ENCODE assay signal across 1 cellular context in genomic region chr1:168708698-168709406, GRCh38.
TF ChIP-seq lines count a peak whose summit lies in the region.

No MANE protein-coding gene starts in this region.

TF ChIP-seq in SK-N-SH, 30 proteins besides CTCF, POLR2A, EP300 and RAD21 (continued from another document):
- TF ChIP-seq USF2 (IDR thresholded peaks at IDR 0.05; ENCODE audit: borderline replicate concordance, low read depth, low read length) (no peak), JUND (IDR thresholded peaks at IDR 0.05) (peak; percentile 70), MEF2A (IDR thresholded peaks at IDR 0.05; ENCODE audit: borderline replicate concordance, low read depth) (no peak; the same call in 1 of the 2 replicates), POLR2AphosphoS5 (IDR thresholded peaks at IDR 0.05; ENCODE audit: low read depth, low read length) (peak; percentile 65), YY1 (IDR thresholded peaks at IDR 0.05; ENCODE audit: low read depth) (no peak), NFIC (IDR thresholded peaks at IDR 0.05; ENCODE audit: borderline replicate concordance) (peak; percentile 85), TCF12 (IDR thresholded peaks at IDR 0.05) (peak; percentile 94), RCOR1 (IDR thresholded peaks at IDR 0.05; ENCODE audit: low read length) (0 out of 2 replicates have a peak, but pooled peaks have one; percentile 8), TAF1 (IDR thresholded peaks at IDR 0.05; ENCODE audit: borderline replicate concordance, low read depth, low read length) (no peak; the same call in 1 of the 2 replicates), PBX3 (IDR thresholded peaks at IDR 0.05) (peak; percentile 87)
